Comparison of ENCODE assay signal across 8 cellular contexts in genomic region chr3:43638594-43639447, GRCh38. TPM values are rescaled to one million over a fixed set of nuclear protein-coding genes. Genes with fewer than 3 reads are reported as not detected.
DNase-seq lines count a peak whose midpoint lies in the region; ATAC-seq and TF ChIP-seq lines count a peak whose summit lies in the region.

No MANE protein-coding gene starts in this region.

- no peaks in the 10 kb centered on the region for H3K4me1 ChIP-seq in CD8-positive, alpha-beta memory T cell (ENCODE audit: insufficient read depth, low read length)

- TF ChIP-seq CTCF in progenitor cell of endocrine pancreas (IDR thresholded peaks at IDR 0.05; ENCODE audit: unreplicated experiment): no peak

- H3K27me3 ChIP-seq in CD8-positive, alpha-beta memory T cell (ENCODE audit: insufficient read depth, low read length, poor library complexity, severe bottlenecking): no peaks in the 10 kb centered on the region

- H3K9me3 Mint-ChIP-seq in CD8-positive, alpha-beta memory T cell: no peaks in the 10 kb centered on the region
- H3K9me3 Mint-ChIP-seq in progenitor cell of endocrine pancreas (ENCODE audit: low read depth): no peaks in the 10 kb centered on the region

- ATAC-seq in GM21619 (IDR thresholded peaks at IDR 0.05; ENCODE audit: unreplicated experiment): peak; percentile 56

- H3K4me3 ChIP-seq in CD8-positive, alpha-beta memory T cell (ENCODE audit: low read length): no peak overlapping the region

- H3K9me3 ChIP-seq in CD8-positive, alpha-beta memory T cell (ENCODE audit: low read length): no peaks in the 10 kb centered on the region

- peak in 3 of 5 donors; percentile 5 to 16 (median 7) for DNase-seq in CD8-positive, alpha-beta memory T cell
- DNase-seq in NOMO-1 treated with DMSO at 0.1 percent for 48 hours (lab: John Stamatoyannopoulos, UW; ENCODE audit: unreplicated experiment): peak; percentile 17
- DNase-seq in amniotic epithelial cell (ENCODE audit: low read depth): peak; percentile 36
- DNase-seq in progenitor cell of endocrine pancreas (ENCODE audit: low spot score, unreplicated experiment): no peak
- no peak for DNase-seq in nucleus accumbens (lab: John Stamatoyannopoulos, UW)
- no peak for DNase-seq in DMS79 treated with DMSO at 0.1 percent for 48 hours (lab: John Stamatoyannopoulos, UW)
- no peak for DNase-seq in NCI-H1105 treated with DMSO at 0.1 percent for 48 hours (lab: John Stamatoyannopoulos, UW)

- peaks cover 0 to 4% (median 0%) of the 10 kb centered on the region in 3 donors for H3K36me3 Mint-ChIP-seq in CD8-positive, alpha-beta memory T cell
- H3K36me3 Mint-ChIP-seq in progenitor cell of endocrine pancreas (ENCODE audit: insufficient read depth): no peaks in the 10 kb centered on the region

- CTCF ChIA-PET in CD8-positive, alpha-beta memory T cell (lab: Charles Lee): no interaction called here

- no peaks in the 10 kb centered on the region for H3K36me3 ChIP-seq in CD8-positive, alpha-beta memory T cell (ENCODE audit: insufficient read depth, low read length)

- H3K27ac Mint-ChIP-seq in CD8-positive, alpha-beta memory T cell: no peak overlapping the region
- peak overlapping the region; percentile 29 for H3K27ac Mint-ChIP-seq in progenitor cell of endocrine pancreas

- POLR2A ChIA-PET in CD8-positive, alpha-beta memory T cell (lab: Charles Lee): no interaction called here

- H3K27me3 Mint-ChIP-seq in CD8-positive, alpha-beta memory T cell: peaks cover 11 to 17% of the 10 kb centered on the region in 2 donors
- no peaks in the 10 kb centered on the region for H3K27me3 Mint-ChIP-seq in progenitor cell of endocrine pancreas

- peaks cover 0 to 5% (median 0%) of the 10 kb centered on the region in 3 donors for H3K4me1 Mint-ChIP-seq in CD8-positive, alpha-beta memory T cell
- H3K4me1 Mint-ChIP-seq in progenitor cell of endocrine pancreas (ENCODE audit: low read depth): peaks cover 5% of the 10 kb centered on the region

- no peak overlapping the region for H3K27ac ChIP-seq in CD8-positive, alpha-beta memory T cell (ENCODE audit: low read depth, low read length)

- peak overlapping the region in 1 of 7 donors; percentile 59 for H3K4me3 Mint-ChIP-seq in CD8-positive, alpha-beta memory T cell
- no peak overlapping the region for H3K4me3 Mint-ChIP-seq in progenitor cell of endocrine pancreas (ENCODE audit: low read depth)

RNA-seq across cellular contexts. Expression of gene ANO10, which starts 17.0 kb away (rescaled TPM):
- 10 to 100 TPM in 1 of 2 experiments, 1 to 10 TPM in 1; 9.1 to 12.3 TPM for total RNA-seq in CD8-positive, alpha-beta memory T cell
- 8.1 TPM for polyA plus RNA-seq in CD8-positive, alpha-beta memory T cell
- 30.1 and 33.3 TPM in 2 replicates for total RNA-seq in progenitor cell of endocrine pancreas

RNA-seq across cellular contexts. Expression of gene ABHD5, which starts 51.9 kb away (rescaled TPM):
- 10 to 100 TPM; 17.0 to 18.0 TPM for total RNA-seq in CD8-positive, alpha-beta memory T cell
- 6.8 TPM for polyA plus RNA-seq in CD8-positive, alpha-beta memory T cell
- 12.3 and 14.8 TPM in 2 replicates for total RNA-seq in progenitor cell of endocrine pancreas

Comparison
In these comparisons a context has a peak if more than half of its experiments do, and no peak if none do; other contexts are left out.
1. DNase-seq: peak in CD8-positive, alpha-beta memory T cell (3 of 5), NOMO-1 treated with DMSO at 0.1 percent for 48 hours (single experiment) and amniotic epithelial cell (single experiment); none in progenitor cell of endocrine pancreas (single experiment), nucleus accumbens (0 of 56), DMS79 treated with DMSO at 0.1 percent for 48 hours (single experiment) and NCI-H1105 treated with DMSO at 0.1 percent for 48 hours (single experiment).